ENCODE assay signal across 25 cellular contexts in the genomic region with DNA sequence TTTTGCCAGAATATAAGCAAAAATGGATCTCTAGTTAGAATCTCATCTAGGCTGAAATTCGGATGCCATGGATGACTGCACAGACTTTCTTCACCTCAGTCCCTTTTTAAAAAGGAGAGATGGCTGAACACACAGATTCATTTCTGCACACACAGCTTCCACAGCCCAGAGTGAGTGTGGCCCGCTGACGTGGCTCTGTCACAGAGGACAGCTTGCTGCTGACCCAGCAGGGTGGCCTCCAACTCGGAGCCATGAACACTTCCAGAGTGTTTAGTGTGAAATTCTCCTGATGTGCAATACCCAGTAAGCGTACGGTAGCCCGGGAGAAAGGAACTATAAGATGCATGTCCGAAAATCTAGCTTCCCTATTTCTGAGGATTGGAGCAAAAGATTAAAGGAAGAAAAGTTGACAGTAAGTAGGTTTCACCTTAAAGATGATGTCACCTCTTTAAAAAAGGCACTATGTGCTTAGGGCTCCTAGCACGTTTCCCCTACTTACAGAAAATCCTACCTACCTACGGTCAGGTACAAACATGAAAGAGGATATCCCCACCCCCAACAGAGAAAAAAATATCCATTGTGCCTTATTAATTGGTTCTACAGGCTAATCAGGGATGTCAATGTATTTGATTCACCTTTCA.
DNase-seq lines count a peak whose midpoint lies in the region; ATAC-seq, FAIRE-seq and TF ChIP-seq lines count a peak whose summit lies in the region.
"Had no signal": no experiment of that assay in that cellular context is flagged by ENCODE, and none has a peak within 500 bp of the region (broad histone marks: within the 10 kb centered on the region; RNA-seq: fewer than 3 reads in every experiment).

No MANE protein-coding gene starts in this region.

- no peak overlapping the region for H2AK5ac ChIP-seq in neuronal stem cell (ENCODE audit: low read depth, low read length)

- no peak overlapping the region for H2BK15ac ChIP-seq in neuronal stem cell (ENCODE audit: low read length)

- SMC1A ChIA-PET in GM12878 (lab: Charles Lee; ENCODE audit: uncharacterized antibody, unreplicated experiment) = interaction anchor here (1.4 to 1.5 kb wide), 2 partner anchors 10 to 13 kb away, joined by 3 read pairs; no protein-coding TSS in a partner anchor

- H4K91ac ChIP-seq in neuronal stem cell (ENCODE audit: low read depth, low read length, poor library complexity) = no peak overlapping the region

- no peak overlapping the region for H2AFZ ChIP-seq in GM12878 (ENCODE audit: control insufficient read depth, low read depth, low read length)
- peak overlapping the region; percentile 84 for H2AFZ ChIP-seq in neuronal stem cell (ENCODE audit: low read length)

- H3K4me2 ChIP-seq in GM12878 (ENCODE audit: control insufficient read depth, insufficient read depth) (no peak overlapping the region), neuronal stem cell (ENCODE audit: insufficient read depth, low read length, poor library complexity, severe bottlenecking) (peak overlapping the region; percentile 19)

- no peak overlapping the region for H2BK5ac ChIP-seq in neuronal stem cell (ENCODE audit: low read length)

- POLR2A ChIA-PET in GM12878 (lab: Charles Lee) = no interaction called here

- H3K36me3 ChIP-seq in GM12878 (ENCODE audit: control insufficient read depth in 2 of 2, insufficient read depth in 2 of 2, low read length in 1 of 2) (no peaks in the 10 kb centered on the region), neuronal stem cell (replicated peaks in 1 of 2; ENCODE audit: control insufficient read depth in 2 of 2, insufficient read depth in 2 of 2, low read length in 2 of 2) (peaks cover 0 to 9% of the 10 kb centered on the region in 2 donors)

- no peak for TF ChIP-seq RAD21 in GM12878 (IDR thresholded peaks at IDR 0.05; ENCODE audit: insufficient read depth, low read depth, low read length)

- WGBS in GM12878 (ENCODE audit: insufficient coverage, insufficient replicate concordance, low lambda C conversion rate, missing lambda C conversion rate) = 32% methylated on average over 10 of the region's 10 CpGs
- WGBS in neuronal stem cell (ENCODE audit: extremely low coverage in 2 of 2, insufficient read length in 2 of 2, insufficient replicate concordance in 1 of 2), 2 donors = no CpG with 5 or more reads among the region's 10 CpGs

- BruUV-seq in GM12878 (replicated peaks; lab: Mats Ljungman, UMichigan) = no TSS peak

- RAD21 ChIA-PET in GM12878 (lab: Charles Lee; ENCODE audit: unreplicated experiment) = no interaction called here

- no peak overlapping the region for H3K9ac ChIP-seq in GM12878 (ENCODE audit: control insufficient read depth, insufficient read depth, low read length)
- no peak overlapping the region for H3K9ac ChIP-seq in neuronal stem cell (ENCODE audit: low read depth, low read length, poor library complexity)

- H4K20me1 ChIP-seq in GM12878 (ENCODE audit: control insufficient read depth, insufficient read depth) = no peaks in the 10 kb centered on the region

- H3K79me2 ChIP-seq in GM12878 (ENCODE audit: control insufficient read depth, insufficient read depth, low read length) = no peaks in the 10 kb centered on the region

- no peaks in the 10 kb centered on the region for H3K79me1 ChIP-seq in neuronal stem cell (ENCODE audit: low read depth, low read length)

- no peak overlapping the region for H3K4ac ChIP-seq in neuronal stem cell (ENCODE audit: low read length)

- no peak overlapping the region for H3K14ac ChIP-seq in neuronal stem cell (ENCODE audit: low read length)

- ATAC-seq in GM12878 = no peak
- ATAC-seq: activated T-cell treated with anti-CD3 and anti-CD28 coated beads, Interleukin-2, amount 50 U/mL, for 72 hours; naive thymus-derived CD4-positive, alpha-beta T cell; psoas muscle had no signal

- no peak overlapping the region for H3K4me3 ChIP-seq in GM12878
- peak overlapping the region in 1 of 2 donors; percentile 55 for H3K4me3 ChIP-seq in neuronal stem cell (ENCODE audit: low read length in 2 of 2)
- H3K4me3 ChIP-seq: psoas muscle, smooth muscle cell had no signal

- H3K4me1 ChIP-seq in GM12878 (ENCODE audit: control insufficient read depth, insufficient read depth, low read length) (no peaks in the 10 kb centered on the region), neuronal stem cell (ENCODE audit: control insufficient read depth in 2 of 2, insufficient read depth in 1 of 2, low read depth in 1 of 2, low read length in 2 of 2) (peaks cover 15 to 38% of the 10 kb centered on the region in 2 donors)
- H3K4me1 ChIP-seq: psoas muscle had no signal

- H3K9me3 ChIP-seq in GM12878 (replicated peaks; ENCODE audit: control insufficient read depth, insufficient read depth, low read length) = no peaks in the 10 kb centered on the region
- no peaks in the 10 kb centered on the region for H3K9me3 ChIP-seq in neuronal stem cell (replicated peaks in 1 of 2; ENCODE audit: control insufficient read depth in 2 of 2, insufficient read depth in 1 of 2, low read depth in 1 of 2, low read length in 2 of 2)
- H3K9me3 ChIP-seq: psoas muscle, tibial artery had no signal

- FAIRE-seq in GM12878 (lab: Jason Lieb, UNC) = no peak
- FAIRE-seq: endothelial cell of umbilical vein, keratinocyte had no signal

- in situ Hi-C loops in G401 (cut with HindIII; ENCODE audit: low sequenced_read_pairs) (no loop called here), GM12878 (cut with MboI) (no loop called here)

- intact Hi-C loops in GM12878 (cut with micrococcal nuclease; ENCODE audit: unreplicated experiment) = no loop called here
- intact Hi-C loops in head of caudate nucleus (cut with DNase I) = no loop called here

- H3K23ac ChIP-seq in neuronal stem cell (ENCODE audit: low read depth, low read length, poor library complexity) = no peak overlapping the region

- no peak for TF ChIP-seq POLR2A in GM12878 (IDR thresholded peaks at IDR 0.05; ENCODE audit: low read depth, low read length)

- no peak overlapping the region for H4K8ac ChIP-seq in neuronal stem cell (ENCODE audit: low read depth, low read length)

- H3K27me3 ChIP-seq in GM12878 (replicated peaks in 1 of 2; ENCODE audit: control insufficient read depth in 2 of 2, insufficient read depth in 2 of 2, low read length in 1 of 2) (no peaks in the 10 kb centered on the region), neuronal stem cell (ENCODE audit: control insufficient read depth in 3 of 3, insufficient read depth in 3 of 3, low read depth in 1 of 3, low read length in 3 of 3) (no peaks in the 10 kb centered on the region)
- H3K27me3 ChIP-seq: tibial artery had no signal

- H2BK120ac ChIP-seq in neuronal stem cell (ENCODE audit: low read depth, low read length) = no peak overlapping the region

- TF ChIP-seq EP300 in GM12878 (IDR thresholded peaks at IDR 0.05; ENCODE audit: borderline replicate concordance in 1 of 2, control insufficient read depth in 1 of 2, low read depth in 2 of 2, low read length in 2 of 2) = no peak

- H3K27ac ChIP-seq in GM12878 (ENCODE audit: control insufficient read depth, insufficient read depth) (no peak overlapping the region), neuronal stem cell (replicated peaks; ENCODE audit: low read length) (no peak overlapping the region)
- H3K27ac ChIP-seq: psoas muscle had no signal

- H3K18ac ChIP-seq in neuronal stem cell (ENCODE audit: low read length) = peak overlapping the region; percentile 75

- H2BK12ac ChIP-seq in neuronal stem cell (ENCODE audit: low read length) = peak overlapping the region; percentile 24

- DNase-seq in G401 (ENCODE audit: low spot score) = peak; percentile 71
- no peak for DNase-seq in GM12878 (ENCODE audit: low read depth, low spot score)
- peak in 41 of 42 donors; percentile 16 to 87 (median 62) for DNase-seq in head of caudate nucleus
- no peak for DNase-seq in neuronal stem cell (ENCODE audit: low spot score)
- no peak for DNase-seq in dedifferentiated amniotic fluid mesenchymal stem cell (ENCODE audit: extremely low spot score)
- no peak for DNase-seq in SK-N-DZ (ENCODE audit: low spot score)
- no peak for DNase-seq in NCI-H128 (lab: John Stamatoyannopoulos, UW; ENCODE audit: unreplicated experiment)
- DNase-seq in GOT3 (lab: John Stamatoyannopoulos, UW) = no peak
- DNase-seq: activated CD4-positive, CD25-positive, alpha-beta regulatory T cell treated with anti-CD3 and anti-CD28 coated beads, Interleukin-2, amount 50 U/mL, for 72 hours; activated T-cell treated with anti-CD3 and anti-CD28 coated beads, Interleukin-2, amount 50 U/mL, for 72 hours; CD4-positive, alpha-beta T cell; cortex of kidney; KBM-7; mesenchymal stem cell; naive thymus-derived CD4-positive, alpha-beta T cell; NCI-H187 treated with DMSO at 0.1 percent for 48 hours; NCI-H510A treated with DMSO at 0.1 percent for 48 hours; psoas muscle; stimulated activated CD4-positive, alpha-beta T cell treated with anti-CD3 and anti-CD28 coated beads, Interleukin-2, amount 100 ng/mL, for 48 hours; stimulated activated naive CD4-positive, alpha-beta T cell treated with Interleukin-2 at 50 U/mL for 16 hours; SW 1271; tibial artery had no signal

- CTCF ChIA-PET in GM12878 (lab: Yijun Ruan, JAX) = no interaction called here

- TF ChIP-seq CTCF in GM12878 (IDR thresholded peaks at IDR 0.05 in 2 of 3, conservative IDR thresholded peaks at IDR 0.05 in 1 of 3; ENCODE audit: control insufficient read depth in 2 of 3, extremely low read depth in 1 of 3, insufficient read depth in 1 of 3, low read depth in 3 of 3, low read length in 3 of 3) = no peak

TF ChIP-seq in GM12878, 131 proteins besides CTCF, POLR2A, EP300 and RAD21:
- TF ChIP-seq ATF7 (IDR thresholded peaks at IDR 0.05; ENCODE audit: low read depth) (peak; percentile 69), SUZ12 (IDR thresholded peaks at IDR 0.05; ENCODE audit: unreplicated experiment) (no peak)

Comparison
In these comparisons a context has a peak if more than half of its experiments do, and no peak if none do; other contexts are left out.
1. DNase-seq: peak in G401 (single experiment) and head of caudate nucleus (41 of 42); none in GM12878 (single experiment), neuronal stem cell (single experiment), dedifferentiated amniotic fluid mesenchymal stem cell (single experiment), SK-N-DZ (single experiment), NCI-H128 (single experiment) and GOT3 (single experiment).